ENCODE assay signal across 23 cellular contexts in the genomic region with DNA sequence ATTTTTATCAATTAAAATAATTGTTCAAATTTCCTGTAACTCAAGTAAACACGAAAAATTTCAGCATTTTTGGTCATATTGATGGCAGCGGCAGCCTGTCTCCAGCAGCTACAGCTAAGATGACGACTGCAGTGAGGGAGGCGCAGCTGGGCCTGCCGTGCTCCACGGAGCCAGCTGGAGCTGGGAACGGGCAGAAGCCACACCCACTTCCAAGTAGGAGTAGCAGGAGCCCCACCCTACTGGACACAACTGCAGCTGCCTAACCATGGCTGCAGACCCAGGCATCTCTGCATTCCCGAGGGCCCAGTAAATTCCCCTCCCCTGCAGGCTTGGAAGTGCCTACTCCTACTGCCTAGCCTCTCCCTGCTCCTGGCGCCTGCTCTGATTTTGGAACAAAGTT.
DNase-seq lines count a peak whose midpoint lies in the region; ATAC-seq lines count a peak whose summit lies in the region.
"Had no signal": no experiment of that assay in that cellular context is flagged by ENCODE, and none has a peak within 500 bp of the region (broad histone marks: within the 10 kb centered on the region; RNA-seq: fewer than 3 reads in every experiment).

No MANE protein-coding gene starts in this region.

- no peaks in the 10 kb centered on the region for H3K27me3 Mint-ChIP-seq in activated CD4-positive, alpha-beta T cell treated with anti-CD3 and anti-CD28 coated beads, Interleukin-2, amount 10 ng/mL, durations not matched to agents 7 days and 5 days
- H3K27me3 Mint-ChIP-seq: brain; CD4-positive, alpha-beta T cell; T-cell had no signal

- H3K18ac ChIP-seq in neuronal stem cell (ENCODE audit: low read length) = peak overlapping the region; percentile 78

- peak; percentile 1 for DNase-seq in NCI-H2171 treated with DMSO at 0.1 percent for 48 hours (lab: John Stamatoyannopoulos, UW)
- DNase-seq in NCI-H2171 (lab: John Stamatoyannopoulos, UW) = no peak
- peak; percentile 89 to 93 for DNase-seq in SJCRH30
- DNase-seq in iPS-NIHi11 (ENCODE audit: low spot score) = peak; percentile 58
- DNase-seq in neuronal stem cell (ENCODE audit: low spot score) = no peak
- DNase-seq in inferior parietal cortex (ENCODE audit: extremely low spot score) = no peak
- no peak for DNase-seq in activated CD4-positive, alpha-beta T cell treated with anti-CD3 and anti-CD28 coated beads, Interleukin-2, amount 10 ng/mL, durations not matched to agents 7 days and 5 days
- DNase-seq: activated CD8-positive, alpha-beta T cell treated with anti-CD3 and anti-CD28 coated beads, Interleukin-2, amount 10 ng/mL, durations not matched to agents 7 days and 5 days; activated gamma-delta T cell treated with Interleukin-2 at 50 U/mL for 16 hours; CD4-positive, alpha-beta T cell; HFFc6; NCI-H526 treated with DMSO at 0.1 percent for 48 hours; OCI-M1; stimulated activated CD4-positive, alpha-beta T cell treated with anti-CD3 and anti-CD28 coated beads, Interleukin-2, amount 100 ng/mL, for 24 hours; T-cell had no signal

- no peak overlapping the region for H3K4me2 ChIP-seq in neuronal stem cell (ENCODE audit: insufficient read depth, low read length, poor library complexity, severe bottlenecking)
- H3K4me2 ChIP-seq: smooth muscle cell had no signal

- H3K9me3 ChIP-seq in SJCRH30 (replicated peaks) = no peaks in the 10 kb centered on the region
- peaks cover 0 to 1% of the 10 kb centered on the region in 2 donors for H3K9me3 ChIP-seq in neuronal stem cell (replicated peaks in 1 of 2; ENCODE audit: control insufficient read depth in 2 of 2, insufficient read depth in 1 of 2, low read depth in 1 of 2, low read length in 2 of 2)

- H2AK5ac ChIP-seq in neuronal stem cell (ENCODE audit: low read depth, low read length) = peak overlapping the region; percentile 70

- H3K4ac ChIP-seq in neuronal stem cell (ENCODE audit: low read length) = peak overlapping the region; percentile 66

- no peak overlapping the region for H4K8ac ChIP-seq in neuronal stem cell (ENCODE audit: low read depth, low read length)

- WGBS in neuronal stem cell (ENCODE audit: extremely low coverage in 2 of 2, insufficient read length in 2 of 2, insufficient replicate concordance in 1 of 2), 2 donors = no CpG with 5 or more reads among the region's 9 CpGs

- H3K4me3 ChIP-seq in SJCRH30 (peak overlapping the region; percentile 49), neuronal stem cell (ENCODE audit: low read length in 2 of 2) (no peak overlapping the region)
- H3K4me3 ChIP-seq: lung, smooth muscle cell had no signal

- H2BK12ac ChIP-seq in neuronal stem cell (ENCODE audit: low read length) = peak overlapping the region; percentile 82

- CTCF ChIA-PET in activated CD4-positive, alpha-beta T cell treated with anti-CD3 and anti-CD28 coated beads, Interleukin-2, amount 10 ng/mL, durations not matched to agents 7 days and 5 days (lab: Charles Lee) = no interaction called here

- H3K14ac ChIP-seq in neuronal stem cell (ENCODE audit: low read length) = peak overlapping the region; percentile 75

- no peak overlapping the region for H3K27ac Mint-ChIP-seq in activated CD4-positive, alpha-beta T cell treated with anti-CD3 and anti-CD28 coated beads, Interleukin-2, amount 10 ng/mL, durations not matched to agents 7 days and 5 days
- H3K27ac Mint-ChIP-seq: activated CD8-positive, alpha-beta T cell treated with anti-CD3 and anti-CD28 coated beads, Interleukin-2, amount 10 ng/mL, durations not matched to agents 7 days and 5 days; CD4-positive, alpha-beta T cell; HFFc6; T-cell had no signal

- no peak for ATAC-seq in GM18909 (IDR thresholded peaks at IDR 0.05; ENCODE audit: poor library complexity, unreplicated experiment)
- ATAC-seq: activated CD4-positive, CD25-positive, alpha-beta regulatory T cell treated with anti-CD3 and anti-CD28 coated beads, Interleukin-2, amount 50 U/mL, for 24 hours; activated CD8-positive, alpha-beta T cell treated with anti-CD3 and anti-CD28 coated beads, Interleukin-2, amount 10 ng/mL, durations not matched to agents 7 days and 5 days; Right ventricle myocardium inferior; T-cell had no signal

- no peak overlapping the region for H3K4me3 Mint-ChIP-seq in activated CD4-positive, alpha-beta T cell treated with anti-CD3 and anti-CD28 coated beads, Interleukin-2, amount 10 ng/mL, durations not matched to agents 7 days and 5 days
- H3K4me3 Mint-ChIP-seq: activated CD8-positive, alpha-beta T cell treated with anti-CD3 and anti-CD28 coated beads, Interleukin-2, amount 10 ng/mL, durations not matched to agents 7 days and 5 days; brain; CD4-positive, alpha-beta T cell; HFFc6; T-cell had no signal

- H3K9ac ChIP-seq in neuronal stem cell (ENCODE audit: low read depth, low read length, poor library complexity) = no peak overlapping the region

- H3K4me1 ChIP-seq in SJCRH30 (no peaks in the 10 kb centered on the region), neuronal stem cell (ENCODE audit: control insufficient read depth in 2 of 2, insufficient read depth in 1 of 2, low read depth in 1 of 2, low read length in 2 of 2) (peaks cover 2 to 9% of the 10 kb centered on the region in 2 donors)

- H2BK120ac ChIP-seq in neuronal stem cell (ENCODE audit: low read depth, low read length) = no peak overlapping the region

- peak overlapping the region; percentile 77 for H2AFZ ChIP-seq in neuronal stem cell (ENCODE audit: low read length)

- POLR2A ChIA-PET in activated CD4-positive, alpha-beta T cell treated with anti-CD3 and anti-CD28 coated beads, Interleukin-2, amount 10 ng/mL, durations not matched to agents 7 days and 5 days (lab: Charles Lee) = no interaction called here

- H3K36me3 Mint-ChIP-seq in activated CD4-positive, alpha-beta T cell treated with anti-CD3 and anti-CD28 coated beads, Interleukin-2, amount 10 ng/mL, durations not matched to agents 7 days and 5 days (ENCODE audit: low read depth) = no peaks in the 10 kb centered on the region
- H3K36me3 Mint-ChIP-seq: brain, T-cell had no signal

- no peak overlapping the region for H2BK5ac ChIP-seq in neuronal stem cell (ENCODE audit: low read length)

- H3K36me3 ChIP-seq in SJCRH30 (no peaks in the 10 kb centered on the region), neuronal stem cell (replicated peaks in 1 of 2; ENCODE audit: control insufficient read depth in 2 of 2, insufficient read depth in 2 of 2, low read length in 2 of 2) (no peaks in the 10 kb centered on the region)

- H3K27me3 ChIP-seq in SJCRH30 (no peaks in the 10 kb centered on the region), neuronal stem cell (ENCODE audit: control insufficient read depth in 3 of 3, insufficient read depth in 3 of 3, low read depth in 1 of 3, low read length in 3 of 3) (no peaks in the 10 kb centered on the region)

- no peak overlapping the region for H4K91ac ChIP-seq in neuronal stem cell (ENCODE audit: low read depth, low read length, poor library complexity)

- H3K27ac ChIP-seq in SJCRH30 = peak overlapping the region; percentile 65; the same call in 1 of the 2 replicates
- H3K27ac ChIP-seq in neuronal stem cell (replicated peaks; ENCODE audit: low read length) = no peak overlapping the region
- H3K27ac ChIP-seq: 22Rv1, epithelial cell of prostate had no signal

- no peaks in the 10 kb centered on the region for H3K4me1 Mint-ChIP-seq in activated CD4-positive, alpha-beta T cell treated with anti-CD3 and anti-CD28 coated beads, Interleukin-2, amount 10 ng/mL, durations not matched to agents 7 days and 5 days
- H3K4me1 Mint-ChIP-seq: brain, T-cell had no signal

- H2BK15ac ChIP-seq in neuronal stem cell (ENCODE audit: low read length) = peak overlapping the region; percentile 67

- H3K79me1 ChIP-seq in neuronal stem cell (ENCODE audit: low read depth, low read length) = no peaks in the 10 kb centered on the region

- peak overlapping the region; percentile 20 for H3K23ac ChIP-seq in neuronal stem cell (ENCODE audit: low read depth, low read length, poor library complexity)

- H3K9me3 Mint-ChIP-seq in activated CD4-positive, alpha-beta T cell treated with anti-CD3 and anti-CD28 coated beads, Interleukin-2, amount 10 ng/mL, durations not matched to agents 7 days and 5 days = peaks cover 7% of the 10 kb centered on the region

Comparison
In these comparisons a context has a peak if more than half of its experiments do, and no peak if none do; other contexts are left out.
1. DNase-seq: peak in NCI-H2171 treated with DMSO at 0.1 percent for 48 hours (single experiment), SJCRH30 (2 of 2) and iPS-NIHi11 (single experiment); none in NCI-H2171 (single experiment), neuronal stem cell (single experiment), inferior parietal cortex (single experiment) and activated CD4-positive, alpha-beta T cell treated with anti-CD3 and anti-CD28 coated beads, Interleukin-2, amount 10 ng/mL, durations not matched to agents 7 days and 5 days (single experiment).